In genomic region chr3:122498152-122498551, GRCh38 we compare ENCODE assay signal across 15 cellular contexts. TPM values are rescaled to one million over a fixed set of nuclear protein-coding genes. Genes with fewer than 3 reads are reported as not detected.
DNase-seq lines count a peak whose midpoint lies in the region; ATAC-seq and TF ChIP-seq lines count a peak whose summit lies in the region.
"Had no signal": no experiment of that assay in that cellular context is flagged by ENCODE, and none has a peak within 500 bp of the region (broad histone marks: within the 10 kb centered on the region; RNA-seq: fewer than 3 reads in every experiment).

No MANE protein-coding gene starts in this region.

- no peak for ATAC-seq in mucosa of descending colon
- ATAC-seq: body of pancreas had no signal

- H3K4me2 ChIP-seq in GM23248 (ENCODE audit: unreplicated experiment) = peak overlapping the region; percentile 4
- H3K4me2 ChIP-seq in mammary epithelial cell (ENCODE audit: insufficient read depth, low read depth, low read length) = peak overlapping the region; percentile 41

- TF ChIP-seq CTCF in mammary epithelial cell (conservative IDR thresholded peaks at IDR 0.05 in 1 of 2, IDR thresholded peaks at IDR 0.05 in 1 of 2; ENCODE audit: extremely low read depth in 1 of 2, insufficient read depth in 1 of 2, low read depth in 1 of 2, low read length in 2 of 2) = no peak
- no peak for TF ChIP-seq CTCF in neutrophil (IDR thresholded peaks at IDR 0.05)
- TF ChIP-seq CTCF in mucosa of descending colon (IDR thresholded peaks at IDR 0.05) = no peak

- in situ Hi-C loops in GM23248 (cut with MboI) = no loop called here
- in situ Hi-C loops in mammary epithelial cell (cut with MboI; ENCODE audit: low sequenced_read_pairs in 2 of 2) = no loop called here

- H3K9ac ChIP-seq in GM23248 = no peak overlapping the region
- no peak overlapping the region for H3K9ac ChIP-seq in mammary epithelial cell (ENCODE audit: insufficient read depth, low read length)

- CTCF ChIA-PET in mammary epithelial cell (lab: Charles Lee; ENCODE audit: low non-redundant PET) = no interaction called here

- no TSS peak for BruUV-seq in mammary epithelial cell (replicated peaks; lab: Mats Ljungman, UMichigan)

- intact Hi-C loops in mammary epithelial cell (cut with micrococcal nuclease) (no loop called here), mucosa of descending colon (cut with DNase I, micrococcal nuclease) (no loop called here)

- H3K27me3 ChIP-seq in GM23248 (replicated peaks; ENCODE audit: insufficient read depth) = no peaks in the 10 kb centered on the region
- H3K27me3 ChIP-seq in mammary epithelial cell (ENCODE audit: insufficient read depth, low read length) = no peaks in the 10 kb centered on the region
- no peaks in the 10 kb centered on the region for H3K27me3 ChIP-seq in neutrophil
- H3K27me3 ChIP-seq: body of pancreas, tibial artery had no signal

- dilution Hi-C loops in mammary epithelial cell (cut with HindIII; ENCODE audit: low sequenced_read_pairs) = no loop called here

- H3K36me3 ChIP-seq in GM23248 (ENCODE audit: low read depth) = peaks cover 20% of the 10 kb centered on the region
- no peaks in the 10 kb centered on the region for H3K36me3 ChIP-seq in mammary epithelial cell (ENCODE audit: insufficient read depth, low read length)
- peaks cover 12% of the 10 kb centered on the region for H3K36me3 ChIP-seq in neutrophil
- no peaks in the 10 kb centered on the region for H3K36me3 ChIP-seq in mucosa of descending colon (ENCODE audit: low read depth)

- DNase-seq in GM23248 (no peak), M059J (ENCODE audit: low read depth) (peak; percentile 20), mammary epithelial cell (peak; percentile 8), midbrain (lab: John Stamatoyannopoulos, UW) (no peak), NCI-H82 (lab: John Stamatoyannopoulos, UW) (no peak), mucosa of descending colon (no peak), NCI-H82 treated with DMSO at 0.1 percent for 48 hours (lab: John Stamatoyannopoulos, UW; ENCODE audit: unreplicated experiment) (no peak)
- DNase-seq: activated effector memory CD4-positive, alpha-beta T cell treated with Interleukin-2 at 50 U/mL for 16 hours; body of pancreas; naive B cell; NCI-H1694; NCI-H345; retina; tibial artery had no signal

- peak overlapping the region; percentile 23 for H3K27ac ChIP-seq in GM23248
- peak overlapping the region; percentile 72 for H3K27ac ChIP-seq in mammary epithelial cell (ENCODE audit: insufficient read depth, low read depth, low read length)
- peak overlapping the region; percentile 75 for H3K27ac ChIP-seq in neutrophil
- H3K27ac ChIP-seq: body of pancreas, tibial artery had no signal

- H3K4me1 ChIP-seq in GM23248 (ENCODE audit: insufficient read depth) = peaks cover 18% of the 10 kb centered on the region
- H3K4me1 ChIP-seq in mammary epithelial cell (ENCODE audit: insufficient read depth, low read length) = peaks cover 31% of the 10 kb centered on the region
- H3K4me1 ChIP-seq in neutrophil (ENCODE audit: control insufficient read depth in 1 of 2, insufficient read depth in 1 of 2, low read depth in 1 of 2, low read length in 1 of 2) = peaks cover 31 to 53% of the 10 kb centered on the region in 2 experiments
- peaks cover 1% of the 10 kb centered on the region for H3K4me1 ChIP-seq in mucosa of descending colon (ENCODE audit: low read depth)

- H3K9me3 ChIP-seq in GM23248 (ENCODE audit: low read depth) (no peaks in the 10 kb centered on the region), mammary epithelial cell (replicated peaks; ENCODE audit: insufficient read depth, low read length) (no peaks in the 10 kb centered on the region), neutrophil (no peaks in the 10 kb centered on the region), mucosa of descending colon (no peaks in the 10 kb centered on the region)
- H3K9me3 ChIP-seq: body of pancreas, tibial artery had no signal

- H4K20me1 ChIP-seq in GM23248 (ENCODE audit: insufficient read depth) (peaks cover 51% of the 10 kb centered on the region), mammary epithelial cell (ENCODE audit: insufficient read depth, low read length) (peaks cover 4% of the 10 kb centered on the region)

- H3K79me2 ChIP-seq in GM23248 (ENCODE audit: insufficient read depth) (peaks cover 94% of the 10 kb centered on the region), mammary epithelial cell (ENCODE audit: insufficient read depth, low read length) (peaks cover 71% of the 10 kb centered on the region)

- no peaks in the 10 kb centered on the region for H3K9me2 ChIP-seq in GM23248 (ENCODE audit: insufficient read depth)

- no peak overlapping the region for H3K4me3 ChIP-seq in GM23248
- H3K4me3 ChIP-seq in mammary epithelial cell (replicated peaks in 1 of 3; ENCODE audit: insufficient read depth in 1 of 3, low read depth in 2 of 3, low read length in 3 of 3) = no peak overlapping the region
- H3K4me3 ChIP-seq in neutrophil (ENCODE audit: low read depth in 1 of 2, low read length in 1 of 2) = no peak overlapping the region
- no peak overlapping the region for H3K4me3 ChIP-seq in mucosa of descending colon
- H3K4me3 ChIP-seq: body of pancreas, tibial artery had no signal

- no peak overlapping the region for H2AFZ ChIP-seq in GM23248
- H2AFZ ChIP-seq in mammary epithelial cell (ENCODE audit: low read depth, low read length) = no peak overlapping the region

- H3F3A ChIP-seq in GM23248 (ENCODE audit: insufficient read depth) = peaks cover 33% of the 10 kb centered on the region

- 64 to 68% methylated on average over 1 of the region's 1 CpG for WGBS in GM23248 (ENCODE audit: low coverage in 1 of 2, low lambda C conversion rate in 2 of 2, missing lambda C conversion rate in 2 of 2), 2 experiments
- WGBS in mammary epithelial cell (ENCODE audit: low coverage, missing lambda C conversion rate) = 61% methylated on average over 1 of the region's 1 CpG

RNA-seq across cellular contexts. Expression of gene KPNA1, which starts 16.6 kb away (rescaled TPM):
- 34.0 and 46.8 TPM in 2 replicates for total RNA-seq in GM23248 (2014; rRNA removed; shearing (Covaris generic))
- polyA plus RNA-seq in GM23248 (2016; fragmentation: Nextera tagmentation; extraction: Ambion mirVana) = 62.6 and 65.2 TPM in 2 replicates
- total RNA-seq in M059J (2014; rRNA removed; shearing (Covaris generic)) = 40.8 and 65.1 TPM in 2 replicates
- total RNA-seq in mammary epithelial cell = 10 to 100 TPM; 70.0 to 95.3 TPM
- 44.1 TPM for polyA plus RNA-seq in mammary epithelial cell
- polyA minus RNA-seq in mammary epithelial cell = 67.4 TPM
- total RNA-seq in mucosa of descending colon = 10 to 100 TPM; 43.3 to 80.2 (median 48.8) TPM

Comparison
In these comparisons a context has a peak if more than half of its experiments do, and no peak if none do; other contexts are left out.
1. DNase-seq: peak in M059J (single experiment) and mammary epithelial cell (single experiment); none in GM23248 (single experiment), midbrain (single experiment), NCI-H82 (single experiment), mucosa of descending colon (0 of 3) and NCI-H82 treated with DMSO at 0.1 percent for 48 hours (single experiment).
2. H3K27ac ChIP-seq: peak in every context shown above with its lines; median percentile 75 in neutrophil; 72 in mammary epithelial cell; 23 in GM23248.